ENCODE assay signal across 16 cellular contexts in genomic region chr1:177561436-177561835, GRCh38.
DNase-seq lines count a peak whose midpoint lies in the region; ATAC-seq and TF ChIP-seq lines count a peak whose summit lies in the region.
"Had no signal": no experiment of that assay in that cellular context is flagged by ENCODE, and none has a peak within 500 bp of the region (broad histone marks: within the 10 kb centered on the region; RNA-seq: fewer than 3 reads in every experiment).

No MANE protein-coding gene starts in this region.

- DNase-seq in NCI-H748 (lab: John Stamatoyannopoulos, UW; ENCODE audit: unreplicated experiment), result peak; percentile 45
- no peak for DNase-seq in NCI-H748 treated with DMSO at 0.1 percent for 48 hours (lab: John Stamatoyannopoulos, UW)
- DNase-seq in mesenteric fat pad (ENCODE audit: low spot score), result no peak
- DNase-seq in stimulated activated naive CD4-positive, alpha-beta T cell (lab: John Stamatoyannopoulos, UW), result no peak
- DNase-seq in spleen, result no peak
- DNase-seq: COR-L47, DMS53, KG1, NCI-H1092, NCI-H1930, NCI-H2171, SIG-M5 had no signal

- TF ChIP-seq POLR2A in spleen (IDR thresholded peaks at IDR 0.05), result no peak

- intact Hi-C loops in spleen (cut with DNase I; ENCODE audit: low total_unique reads), result no loop called here

- TF ChIP-seq CTCF in spleen (IDR thresholded peaks at IDR 0.05 in 8 of 11, conservative IDR thresholded peaks at IDR 0.05 in 3 of 11), result no peak

- H3K9me3 ChIP-seq in spleen, result peaks cover 0 to 35% (median 9%) of the 10 kb centered on the region in 8 donors
- H3K9me3 ChIP-seq: HAP-1 had no signal

- H3K27me3 ChIP-seq in spleen (replicated peaks in 1 of 7), result no peaks in the 10 kb centered on the region

- H3K4me1 ChIP-seq in spleen, result no peaks in the 10 kb centered on the region
- H3K4me1 ChIP-seq: HAP-1 had no signal

- 73 to 88% (median 80%) methylated on average over 1 of the region's 1 CpG for WGBS in spleen, 5 donors

- no peaks in the 10 kb centered on the region for H3K36me3 ChIP-seq in spleen
- H3K36me3 ChIP-seq: HAP-1 had no signal

- ATAC-seq in GM19438 (IDR thresholded peaks at IDR 0.05; ENCODE audit: low read depth, unreplicated experiment) (peak; percentile 69), HG03175 (IDR thresholded peaks at IDR 0.05; ENCODE audit: unreplicated experiment) (peak; percentile 58), HG03439 (IDR thresholded peaks at IDR 0.05; ENCODE audit: unreplicated experiment) (no peak)

- no peak overlapping the region for H3K4me3 ChIP-seq in spleen
- H3K4me3 ChIP-seq: HAP-1 had no signal

- no peak overlapping the region for H3K27ac ChIP-seq in spleen
